ENCODE assay signal across 1 cellular context in the genomic region with DNA sequence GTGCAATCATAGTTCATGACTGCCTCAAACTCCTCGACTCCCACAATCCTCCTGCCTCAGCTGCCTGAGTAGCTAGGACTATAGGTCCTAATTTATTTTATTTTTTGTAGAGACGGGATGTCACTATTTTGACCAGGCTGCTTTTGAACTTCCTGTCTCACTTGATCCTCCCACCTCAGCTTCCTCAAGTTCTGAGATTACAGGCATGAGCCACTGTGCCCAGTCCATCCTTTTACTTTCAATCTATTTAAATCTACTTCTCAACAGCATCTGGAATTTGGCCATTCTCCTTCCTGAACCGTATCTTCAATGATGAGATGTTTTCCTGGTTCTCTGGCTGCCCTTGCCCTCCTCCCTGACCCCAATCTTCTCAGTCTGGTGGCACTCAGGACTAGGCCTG.
TF ChIP-seq lines count a peak whose summit lies in the region.

No MANE protein-coding gene starts in this region.

TF ChIP-seq in WTC11, 78 proteins besides CTCF, POLR2A, EP300 and RAD21 (continued from another document):
- TF ChIP-seq, protein P1, sequence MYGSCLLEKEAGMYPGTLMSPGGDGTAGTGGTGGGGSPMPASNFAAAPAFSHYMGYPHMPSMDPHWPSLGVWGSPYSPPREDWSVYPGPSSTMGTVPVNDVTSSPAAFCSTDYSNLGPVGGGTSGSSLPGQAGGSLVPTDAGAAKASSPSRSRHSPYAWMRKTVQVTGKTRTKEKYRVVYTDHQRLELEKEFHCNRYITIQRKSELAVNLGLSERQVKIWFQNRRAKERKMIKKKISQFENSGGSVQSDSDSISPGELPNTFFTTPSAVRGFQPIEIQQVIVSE (CRISPR knock-in tag; IDR thresholded peaks at IDR 0.05; ENCODE audit: borderline replicate concordance) = no peak
- TF ChIP-seq, protein P2, sequence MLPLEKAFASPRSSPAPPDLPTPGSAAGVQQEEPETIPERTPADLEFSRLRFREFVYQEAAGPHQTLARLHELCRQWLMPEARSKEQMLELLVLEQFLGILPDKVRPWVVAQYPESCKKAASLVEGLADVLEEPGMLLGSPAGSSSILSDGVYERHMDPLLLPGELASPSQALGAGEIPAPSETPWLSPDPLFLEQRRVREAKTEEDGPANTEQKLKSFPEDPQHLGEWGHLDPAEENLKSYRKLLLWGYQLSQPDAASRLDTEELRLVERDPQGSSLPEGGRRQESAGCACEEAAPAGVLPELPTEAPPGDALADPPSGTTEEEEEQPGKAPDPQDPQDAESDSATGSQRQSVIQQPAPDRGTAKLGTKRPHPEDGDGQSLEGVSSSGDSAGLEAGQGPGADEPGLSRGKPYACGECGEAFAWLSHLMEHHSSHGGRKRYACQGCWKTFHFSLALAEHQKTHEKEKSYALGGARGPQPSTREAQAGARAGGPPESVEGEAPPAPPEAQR (CRISPR knock-in tag; IDR thresholded peaks at IDR 0.05) = no peak
- TF ChIP-seq RORB (CRISPR knock-in tag; IDR thresholded peaks at IDR 0.05) (no peak), OVOL2 (CRISPR knock-in tag; IDR thresholded peaks at IDR 0.05; ENCODE audit: borderline replicate concordance) (no peak), SMAD3 (CRISPR knock-in tag; IDR thresholded peaks at IDR 0.05; ENCODE audit: borderline replicate concordance) (no peak), JAZF1 (CRISPR knock-in tag; IDR thresholded peaks at IDR 0.05) (no peak), CREB1 (CRISPR knock-in tag; IDR thresholded peaks at IDR 0.05) (no peak), NR2C2 (CRISPR knock-in tag; IDR thresholded peaks at IDR 0.05) (no peak), JUN (CRISPR knock-in tag; IDR thresholded peaks at IDR 0.05) (no peak), TEAD1 (CRISPR knock-in tag; IDR thresholded peaks at IDR 0.05) (no peak)
- TF ChIP-seq, protein P3, sequence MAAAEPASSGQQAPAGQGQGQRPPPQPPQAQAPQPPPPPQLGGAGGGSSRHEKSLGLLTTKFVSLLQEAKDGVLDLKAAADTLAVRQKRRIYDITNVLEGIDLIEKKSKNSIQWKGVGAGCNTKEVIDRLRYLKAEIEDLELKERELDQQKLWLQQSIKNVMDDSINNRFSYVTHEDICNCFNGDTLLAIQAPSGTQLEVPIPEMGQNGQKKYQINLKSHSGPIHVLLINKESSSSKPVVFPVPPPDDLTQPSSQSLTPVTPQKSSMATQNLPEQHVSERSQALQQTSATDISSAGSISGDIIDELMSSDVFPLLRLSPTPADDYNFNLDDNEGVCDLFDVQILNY (CRISPR knock-in tag; IDR thresholded peaks at IDR 0.05) = no peak
- TF ChIP-seq, protein P4, sequence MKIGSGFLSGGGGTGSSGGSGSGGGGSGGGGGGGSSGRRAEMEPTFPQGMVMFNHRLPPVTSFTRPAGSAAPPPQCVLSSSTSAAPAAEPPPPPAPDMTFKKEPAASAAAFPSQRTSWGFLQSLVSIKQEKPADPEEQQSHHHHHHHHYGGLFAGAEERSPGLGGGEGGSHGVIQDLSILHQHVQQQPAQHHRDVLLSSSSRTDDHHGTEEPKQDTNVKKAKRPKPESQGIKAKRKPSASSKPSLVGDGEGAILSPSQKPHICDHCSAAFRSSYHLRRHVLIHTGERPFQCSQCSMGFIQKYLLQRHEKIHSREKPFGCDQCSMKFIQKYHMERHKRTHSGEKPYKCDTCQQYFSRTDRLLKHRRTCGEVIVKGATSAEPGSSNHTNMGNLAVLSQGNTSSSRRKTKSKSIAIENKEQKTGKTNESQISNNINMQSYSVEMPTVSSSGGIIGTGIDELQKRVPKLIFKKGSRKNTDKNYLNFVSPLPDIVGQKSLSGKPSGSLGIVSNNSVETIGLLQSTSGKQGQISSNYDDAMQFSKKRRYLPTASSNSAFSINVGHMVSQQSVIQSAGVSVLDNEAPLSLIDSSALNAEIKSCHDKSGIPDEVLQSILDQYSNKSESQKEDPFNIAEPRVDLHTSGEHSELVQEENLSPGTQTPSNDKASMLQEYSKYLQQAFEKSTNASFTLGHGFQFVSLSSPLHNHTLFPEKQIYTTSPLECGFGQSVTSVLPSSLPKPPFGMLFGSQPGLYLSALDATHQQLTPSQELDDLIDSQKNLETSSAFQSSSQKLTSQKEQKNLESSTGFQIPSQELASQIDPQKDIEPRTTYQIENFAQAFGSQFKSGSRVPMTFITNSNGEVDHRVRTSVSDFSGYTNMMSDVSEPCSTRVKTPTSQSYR (CRISPR knock-in tag; IDR thresholded peaks at IDR 0.05) = no peak
- TF ChIP-seq, protein P5, sequence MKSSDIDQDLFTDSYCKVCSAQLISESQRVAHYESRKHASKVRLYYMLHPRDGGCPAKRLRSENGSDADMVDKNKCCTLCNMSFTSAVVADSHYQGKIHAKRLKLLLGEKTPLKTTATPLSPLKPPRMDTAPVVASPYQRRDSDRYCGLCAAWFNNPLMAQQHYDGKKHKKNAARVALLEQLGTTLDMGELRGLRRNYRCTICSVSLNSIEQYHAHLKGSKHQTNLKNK (CRISPR knock-in tag; IDR thresholded peaks at IDR 0.05) = no peak
- TF ChIP-seq, protein P6, sequence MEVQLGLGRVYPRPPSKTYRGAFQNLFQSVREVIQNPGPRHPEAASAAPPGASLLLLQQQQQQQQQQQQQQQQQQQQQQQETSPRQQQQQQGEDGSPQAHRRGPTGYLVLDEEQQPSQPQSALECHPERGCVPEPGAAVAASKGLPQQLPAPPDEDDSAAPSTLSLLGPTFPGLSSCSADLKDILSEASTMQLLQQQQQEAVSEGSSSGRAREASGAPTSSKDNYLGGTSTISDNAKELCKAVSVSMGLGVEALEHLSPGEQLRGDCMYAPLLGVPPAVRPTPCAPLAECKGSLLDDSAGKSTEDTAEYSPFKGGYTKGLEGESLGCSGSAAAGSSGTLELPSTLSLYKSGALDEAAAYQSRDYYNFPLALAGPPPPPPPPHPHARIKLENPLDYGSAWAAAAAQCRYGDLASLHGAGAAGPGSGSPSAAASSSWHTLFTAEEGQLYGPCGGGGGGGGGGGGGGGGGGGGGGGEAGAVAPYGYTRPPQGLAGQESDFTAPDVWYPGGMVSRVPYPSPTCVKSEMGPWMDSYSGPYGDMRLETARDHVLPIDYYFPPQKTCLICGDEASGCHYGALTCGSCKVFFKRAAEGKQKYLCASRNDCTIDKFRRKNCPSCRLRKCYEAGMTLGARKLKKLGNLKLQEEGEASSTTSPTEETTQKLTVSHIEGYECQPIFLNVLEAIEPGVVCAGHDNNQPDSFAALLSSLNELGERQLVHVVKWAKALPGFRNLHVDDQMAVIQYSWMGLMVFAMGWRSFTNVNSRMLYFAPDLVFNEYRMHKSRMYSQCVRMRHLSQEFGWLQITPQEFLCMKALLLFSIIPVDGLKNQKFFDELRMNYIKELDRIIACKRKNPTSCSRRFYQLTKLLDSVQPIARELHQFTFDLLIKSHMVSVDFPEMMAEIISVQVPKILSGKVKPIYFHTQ (CRISPR knock-in tag; IDR thresholded peaks at IDR 0.05) = no peak
